8 cellular contexts compared by ENCODE assay signal in genomic region chr17:28547623-28548416, GRCh38. TPM values are rescaled to one million over a fixed set of nuclear protein-coding genes. Genes with fewer than 3 reads are reported as not detected.
DNase-seq lines count a peak whose midpoint lies in the region; ATAC-seq lines count a peak whose summit lies in the region.

No MANE protein-coding gene starts in this region.

- peak; percentile 47 for ATAC-seq in HG02588 (IDR thresholded peaks at IDR 0.05; ENCODE audit: unreplicated experiment)
- peak; percentile 62 to 64 for ATAC-seq in natural killer cell treated with Interleukin-12 subunit alpha and Interleukin-12 subunit beta and Interleukin-15 and Interleukin-18, amount 100 ng/mL, for 72 hours
- ATAC-seq in HG02798 (IDR thresholded peaks at IDR 0.05; ENCODE audit: poor library complexity, unreplicated experiment): no peak

- peaks cover 24% of the 10 kb centered on the region for H3K36me3 Mint-ChIP-seq in activated T-cell treated with anti-CD3 and anti-CD28 coated beads, Interleukin-2, amount 50 U/mL, for 24 hours (ENCODE audit: low read depth)
- peaks cover 5% of the 10 kb centered on the region for H3K36me3 Mint-ChIP-seq in natural killer cell treated with Interleukin-12 subunit alpha and Interleukin-12 subunit beta and Interleukin-15 and Interleukin-18, amount 100 ng/mL, for 72 hours

- peak; percentile 43 for DNase-seq in GDM1 (lab: John Stamatoyannopoulos, UW)
- DNase-seq in OCI-M1 (lab: John Stamatoyannopoulos, UW): peak; percentile 94
- DNase-seq in activated T-cell treated with anti-CD3 and anti-CD28 coated beads, Interleukin-2, amount 50 U/mL, for 24 hours: peak; percentile 80
- DNase-seq in fibroblast of gingiva (ENCODE audit: low read depth): peak; percentile 58
- peak; percentile 83 for DNase-seq in natural killer cell treated with Interleukin-12 subunit alpha and Interleukin-12 subunit beta and Interleukin-15 and Interleukin-18, amount 100 ng/mL, for 72 hours (ENCODE audit: low spot score)
- peak; percentile 75 for DNase-seq in superior temporal gyrus (ENCODE audit: extremely low spot score)

- peak overlapping the region; percentile 84 for H3K27ac Mint-ChIP-seq in activated T-cell treated with anti-CD3 and anti-CD28 coated beads, Interleukin-2, amount 50 U/mL, for 24 hours
- peak overlapping the region; percentile 93 to 94 for H3K27ac Mint-ChIP-seq in natural killer cell treated with Interleukin-12 subunit alpha and Interleukin-12 subunit beta and Interleukin-15 and Interleukin-18, amount 100 ng/mL, for 72 hours

- peak overlapping the region; percentile 10 for H3K4me3 Mint-ChIP-seq in activated T-cell treated with anti-CD3 and anti-CD28 coated beads, Interleukin-2, amount 50 U/mL, for 24 hours
- peak overlapping the region; percentile 81 for H3K4me3 Mint-ChIP-seq in natural killer cell treated with Interleukin-12 subunit alpha and Interleukin-12 subunit beta and Interleukin-15 and Interleukin-18, amount 100 ng/mL, for 72 hours

- H3K4me1 Mint-ChIP-seq in activated T-cell treated with anti-CD3 and anti-CD28 coated beads, Interleukin-2, amount 50 U/mL, for 24 hours (ENCODE audit: low read depth): peaks cover 46% of the 10 kb centered on the region
- peaks cover 45 to 53% of the 10 kb centered on the region in 2 donors for H3K4me1 Mint-ChIP-seq in natural killer cell treated with Interleukin-12 subunit alpha and Interleukin-12 subunit beta and Interleukin-15 and Interleukin-18, amount 100 ng/mL, for 72 hours (ENCODE audit: low read depth in 2 of 2)

- H3K27me3 Mint-ChIP-seq in activated T-cell treated with anti-CD3 and anti-CD28 coated beads, Interleukin-2, amount 50 U/mL, for 24 hours: no peaks in the 10 kb centered on the region
- no peaks in the 10 kb centered on the region for H3K27me3 Mint-ChIP-seq in natural killer cell treated with Interleukin-12 subunit alpha and Interleukin-12 subunit beta and Interleukin-15 and Interleukin-18, amount 100 ng/mL, for 72 hours

- no peaks in the 10 kb centered on the region for H3K9me3 Mint-ChIP-seq in activated T-cell treated with anti-CD3 and anti-CD28 coated beads, Interleukin-2, amount 50 U/mL, for 24 hours
- H3K9me3 Mint-ChIP-seq in natural killer cell treated with Interleukin-12 subunit alpha and Interleukin-12 subunit beta and Interleukin-15 and Interleukin-18, amount 100 ng/mL, for 72 hours: no peaks in the 10 kb centered on the region

RNA-seq across cellular contexts. Expression of gene UNC119, which starts 4.6 kb away (rescaled TPM):
- total RNA-seq in natural killer cell treated with Interleukin-12 subunit alpha and Interleukin-12 subunit beta and Interleukin-15 and Interleukin-18, amount 100 ng/mL, for 72 hours: 100 to 1,000 TPM; 104 to 135 TPM

RNA-seq across cellular contexts. Expression of gene PIGS, which starts 23.5 kb away (rescaled TPM):
- 10 to 100 TPM; 74.9 to 93.2 TPM for total RNA-seq in natural killer cell treated with Interleukin-12 subunit alpha and Interleukin-12 subunit beta and Interleukin-15 and Interleukin-18, amount 100 ng/mL, for 72 hours

RNA-seq across cellular contexts. Expression of gene ALDOC, which starts 28.9 kb away (rescaled TPM):
- 100 to 1,000 TPM in 1 of 2 donors, 10 to 100 TPM in 1; 36.8 to 164 TPM for total RNA-seq in natural killer cell treated with Interleukin-12 subunit alpha and Interleukin-12 subunit beta and Interleukin-15 and Interleukin-18, amount 100 ng/mL, for 72 hours

RNA-seq across cellular contexts. Expression of gene FOXN1, which starts 41.7 kb away (rescaled TPM):
- total RNA-seq in natural killer cell treated with Interleukin-12 subunit alpha and Interleukin-12 subunit beta and Interleukin-15 and Interleukin-18, amount 100 ng/mL, for 72 hours: not detected

RNA-seq across cellular contexts. Expression of gene SPAG5, which starts 51.0 kb away (rescaled TPM):
- 100 to 1,000 TPM in 1 of 2 donors, 10 to 100 TPM in 1; 80.7 to 198 TPM for total RNA-seq in natural killer cell treated with Interleukin-12 subunit alpha and Interleukin-12 subunit beta and Interleukin-15 and Interleukin-18, amount 100 ng/mL, for 72 hours

Comparison
In these comparisons a context has a peak if more than half of its experiments do, and no peak if none do; other contexts are left out.
1. DNase-seq: peak in every context shown above with its lines; median percentile 94 in OCI-M1; 83 in natural killer cell treated with Interleukin-12 subunit alpha and Interleukin-12 subunit beta and Interleukin-15 and Interleukin-18, amount 100 ng/mL, for 72 hours; 80 in activated T-cell treated with anti-CD3 and anti-CD28 coated beads, Interleukin-2, amount 50 U/mL, for 24 hours; 75 in superior temporal gyrus; 58 in fibroblast of gingiva; 43 in GDM1.